In the genomic region with DNA sequence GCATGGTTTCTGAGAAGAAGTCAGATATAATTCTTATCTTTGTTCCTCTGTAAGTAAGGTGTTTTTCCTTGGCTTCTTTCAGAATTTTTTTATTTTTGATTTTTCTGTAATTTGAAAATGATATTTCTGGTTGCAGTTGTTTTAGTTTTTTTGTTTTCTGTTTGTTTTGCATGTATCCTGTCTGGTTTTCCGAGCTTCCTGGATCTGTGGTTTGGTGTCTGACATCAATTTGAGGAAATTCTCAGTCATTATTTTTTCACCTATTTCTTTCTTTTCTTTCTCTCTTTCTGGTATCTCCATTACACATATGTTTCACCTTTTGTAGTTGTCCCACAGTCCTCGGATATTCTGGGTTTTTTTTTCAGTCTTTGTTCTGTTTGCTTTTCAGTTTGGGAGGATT, we compare ENCODE assay signal across 32 cellular contexts.
"Had no signal": no experiment of that assay in that cellular context is flagged by ENCODE, and none has a peak within 500 bp of the region (broad histone marks: within the 10 kb centered on the region; RNA-seq: fewer than 3 reads in every experiment).

No MANE protein-coding gene starts in this region.

- H3K27ac Mint-ChIP-seq: activated CD4-positive, alpha-beta memory T cell treated with anti-CD3 and anti-CD28 coated beads for 36 hours; brain; T-helper 1 cell treated with Interleukin-12 subunit alpha and Interleukin-12 subunit beta and Interleukin-4 antibody, amounts not matched to agents 30 μg/mL and 1 μg/mL, for 36 hours; T-helper 2 cell treated with Interferon-gamma antibody and Interleukin-4, amounts not matched to agents 5 μg/mL and 100 μg/mL, for 36 hours had no signal

- H3K4me3 ChIP-seq: SJCRH30, SK-N-MC had no signal

- H3K27me3 Mint-ChIP-seq: activated CD4-positive, alpha-beta memory T cell treated with anti-CD3 and anti-CD28 coated beads for 36 hours; activated T-helper 17 cell treated with anti-CD3 and anti-CD28 coated beads, Interleukin-2, amount 50 U/mL, for 72 hours had no signal

- H3K9me3 ChIP-seq: SJCRH30 had no signal

- H3K4me3 Mint-ChIP-seq: activated CD4-positive, alpha-beta memory T cell treated with anti-CD3 and anti-CD28 coated beads for 36 hours; brain; T-helper 1 cell treated with Interleukin-12 subunit alpha and Interleukin-12 subunit beta and Interleukin-4 antibody, amounts not matched to agents 30 μg/mL and 1 μg/mL, for 36 hours; T-helper 2 cell treated with Interferon-gamma antibody and Interleukin-4, amounts not matched to agents 5 μg/mL and 100 μg/mL, for 36 hours had no signal

- DNase-seq: activated CD4-positive, alpha-beta memory T cell treated with anti-CD3 and anti-CD28 coated beads for 36 hours; activated CD4-positive, alpha-beta T cell treated with anti-CD3 and anti-CD28 coated beads for 4 hours; activated CD4-positive, alpha-beta T cell treated with anti-CD3 and anti-CD28 coated beads, Interleukin-2, amount 50 U/mL, for 1 hour; activated CD4-positive, CD25-positive, alpha-beta regulatory T cell treated with anti-CD3 and anti-CD28 coated beads, Interleukin-2, amount 50 U/mL, for 72 hours; activated CD8-positive, alpha-beta memory T cell treated with anti-CD3 and anti-CD28 coated beads, Interleukin-2, amount 50 U/mL, for 4 hours; activated effector memory CD4-positive, alpha-beta T cell treated with anti-CD3 and anti-CD28 coated beads, Interleukin-2, amount 50 U/mL, for 16 hours; activated naive CD4-positive, alpha-beta T cell; activated naive CD4-positive, alpha-beta T cell treated with anti-CD3 and anti-CD28 coated beads, Interleukin-2, amount 50 U/mL, for 16 hours; activated T-cell treated with anti-CD3 and anti-CD28 coated beads for 4 hours; activated T-cell treated with anti-CD3 and anti-CD28 coated beads, Interleukin-2, amount 50 U/mL, for 48 hours; anterior cingulate cortex; caudate nucleus; cerebellar nuclear complex; KG1; NCI-H1092 treated with DMSO at 0.1 percent for 48 hours; NCI-H1417 treated with DMSO at 0.1 percent for 48 hours; NCI-H187 treated with DMSO at 0.1 percent for 48 hours; NCI-H2081; NCI-H2171 treated with DMSO at 0.1 percent for 48 hours; NCI-H226; NCI-H446 treated with DMSO at 0.1 percent for 48 hours; NCI-H524; NCI-H69; NCI-H82; SHP77; SJCRH30 had no signal

- H3K4me1 Mint-ChIP-seq: brain had no signal

- H3K4me1 ChIP-seq: SJCRH30 had no signal

- H3K27ac ChIP-seq: SJCRH30, SK-N-MC had no signal

- H3K27me3 ChIP-seq: SJCRH30 had no signal

- H3K36me3 ChIP-seq: SJCRH30 had no signal

- H3K36me3 Mint-ChIP-seq: activated CD4-positive, alpha-beta memory T cell treated with anti-CD3 and anti-CD28 coated beads for 36 hours had no signal

- H3K9me3 Mint-ChIP-seq: T-helper 1 cell treated with Interleukin-12 subunit alpha and Interleukin-12 subunit beta and Interleukin-4 antibody, amounts not matched to agents 30 μg/mL and 1 μg/mL, for 36 hours had no signal

- ATAC-seq: activated T-helper 17 cell treated with anti-CD3 and anti-CD28 coated beads, Interleukin-2, amount 50 U/mL, for 72 hours; Panc1 had no signal
